ENCODE assay signal across 1 cellular context in the genomic region with DNA sequence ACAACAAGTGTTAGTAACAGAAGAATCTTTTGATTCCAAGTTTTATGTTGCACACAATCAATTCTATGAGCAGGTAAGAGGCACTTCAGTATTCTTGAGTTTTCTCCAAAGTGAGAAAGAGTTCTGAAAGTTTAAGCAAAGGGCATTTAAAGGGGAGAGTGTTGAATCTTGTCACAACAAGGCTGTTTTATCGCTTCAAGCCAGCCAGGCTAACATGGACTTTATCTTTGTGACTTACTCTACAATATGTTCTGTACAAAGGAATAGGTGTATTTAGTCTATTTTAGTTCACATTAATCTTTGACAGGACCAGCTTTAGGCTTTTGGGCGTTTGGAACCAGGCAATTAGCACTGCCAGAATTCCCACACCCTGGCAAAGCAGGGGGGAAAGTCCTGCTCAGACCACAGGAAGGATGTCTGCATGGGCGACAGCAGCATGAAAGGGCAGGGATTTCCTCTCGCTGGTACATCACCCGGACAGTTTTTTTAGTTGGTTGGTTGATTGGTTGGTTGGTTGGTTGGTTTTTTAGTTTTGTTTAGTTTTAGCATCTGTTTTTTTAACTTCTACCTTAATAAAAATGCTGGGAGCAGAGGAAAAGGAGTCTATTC.
TF ChIP-seq lines count a peak whose summit lies in the region.

No MANE protein-coding gene starts in this region.

TF ChIP-seq in GM12878, 131 proteins besides CTCF, POLR2A, EP300 and RAD21 (continued from another document and continues in another):
- TF ChIP-seq, protein P1, sequence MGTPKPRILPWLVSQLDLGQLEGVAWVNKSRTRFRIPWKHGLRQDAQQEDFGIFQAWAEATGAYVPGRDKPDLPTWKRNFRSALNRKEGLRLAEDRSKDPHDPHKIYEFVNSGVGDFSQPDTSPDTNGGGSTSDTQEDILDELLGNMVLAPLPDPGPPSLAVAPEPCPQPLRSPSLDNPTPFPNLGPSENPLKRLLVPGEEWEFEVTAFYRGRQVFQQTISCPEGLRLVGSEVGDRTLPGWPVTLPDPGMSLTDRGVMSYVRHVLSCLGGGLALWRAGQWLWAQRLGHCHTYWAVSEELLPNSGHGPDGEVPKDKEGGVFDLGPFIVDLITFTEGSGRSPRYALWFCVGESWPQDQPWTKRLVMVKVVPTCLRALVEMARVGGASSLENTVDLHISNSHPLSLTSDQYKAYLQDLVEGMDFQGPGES (IDR thresholded peaks at IDR 0.05): no peak
- TF ChIP-seq IRF5 (IDR thresholded peaks at IDR 0.05; ENCODE audit: borderline replicate concordance) (no peak), FOS (IDR thresholded peaks at IDR 0.05; ENCODE audit: borderline replicate concordance, extremely low read depth, insufficient read length) (no peak), REST (IDR thresholded peaks at IDR 0.05; ENCODE audit: low read depth, low read length) (no peak), PRDM15 (CRISPR knock-in tag; IDR thresholded peaks at IDR 0.05) (no peak), ZBTB40 (IDR thresholded peaks at IDR 0.05; ENCODE audit: borderline replicate concordance) (no peak), ZBTB4 (CRISPR knock-in tag; IDR thresholded peaks at IDR 0.05) (no peak), E4F1 (IDR thresholded peaks at IDR 0.05; ENCODE audit: borderline replicate concordance, partially characterized antibody) (no peak), ATF7 (IDR thresholded peaks at IDR 0.05; ENCODE audit: low read depth) (no peak), PBX3 (IDR thresholded peaks at IDR 0.05; ENCODE audit: insufficient replicate concordance, low read depth, low read length) (no peak), YY1 (IDR thresholded peaks at IDR 0.05; ENCODE audit: low read depth, low read length) (no peak), CREM (IDR thresholded peaks at IDR 0.05; ENCODE audit: low read depth) (no peak), MYB (IDR thresholded peaks at IDR 0.05; ENCODE audit: borderline replicate concordance, low read depth, low read length) (no peak), NBN (IDR thresholded peaks at IDR 0.05) (no peak), NFXL1 (IDR thresholded peaks at IDR 0.05; ENCODE audit: borderline replicate concordance) (no peak), BHLHE40 (IDR thresholded peaks at IDR 0.05; ENCODE audit: borderline replicate concordance in 1 of 2, low read depth in 2 of 2, low read length in 1 of 2) (no peak), STAT1 (conservative IDR thresholded peaks at IDR 0.05) (no peak), IRF4 (IDR thresholded peaks at IDR 0.05; ENCODE audit: low read depth, low read length) (no peak), ZBED1 (IDR thresholded peaks at IDR 0.05; ENCODE audit: borderline replicate concordance) (peak; percentile 26; the same call in 1 of the 2 replicates), YBX1 (IDR thresholded peaks at IDR 0.05) (no peak), KDM1A (IDR thresholded peaks at IDR 0.05; ENCODE audit: borderline replicate concordance) (no peak), SUZ12 (IDR thresholded peaks at IDR 0.05; ENCODE audit: unreplicated experiment) (no peak), NFYA (IDR thresholded peaks at IDR 0.05; ENCODE audit: borderline replicate concordance, low read depth, low read length) (no peak), SMAD5 (IDR thresholded peaks at IDR 0.05; ENCODE audit: low read depth) (no peak), EGR1 (IDR thresholded peaks at IDR 0.05; ENCODE audit: borderline replicate concordance in 1 of 2, low read depth in 2 of 2, low read length in 2 of 2) (no peak), KAT2A (conservative IDR thresholded peaks at IDR 0.05; ENCODE audit: control insufficient read depth, low read depth, low read length) (no peak), ZNF274 (IDR thresholded peaks at IDR 0.05; ENCODE audit: insufficient read depth, insufficient read length) (no peak), SREBF1 (IDR thresholded peaks at IDR 0.05; ENCODE audit: low read length) (no peak), NRF1 (conservative IDR thresholded peaks at IDR 0.05; ENCODE audit: low read depth, low read length) (no peak), HDAC6 (IDR thresholded peaks at IDR 0.05; ENCODE audit: unreplicated experiment) (no peak)
- TF ChIP-seq, protein P2, sequence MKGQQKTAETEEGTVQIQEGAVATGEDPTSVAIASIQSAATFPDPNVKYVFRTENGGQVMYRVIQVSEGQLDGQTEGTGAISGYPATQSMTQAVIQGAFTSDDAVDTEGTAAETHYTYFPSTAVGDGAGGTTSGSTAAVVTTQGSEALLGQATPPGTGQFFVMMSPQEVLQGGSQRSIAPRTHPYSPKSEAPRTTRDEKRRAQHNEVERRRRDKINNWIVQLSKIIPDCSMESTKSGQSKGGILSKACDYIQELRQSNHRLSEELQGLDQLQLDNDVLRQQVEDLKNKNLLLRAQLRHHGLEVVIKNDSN (IDR thresholded peaks at IDR 0.05; ENCODE audit: borderline replicate concordance, extremely low read length, insufficient read depth, low read depth, low read length): no peak
